In genomic region chr11:124760806-124761205, GRCh38 we compare ENCODE assay signal across 12 cellular contexts. TPM values are rescaled to one million over a fixed set of nuclear protein-coding genes. Genes with fewer than 3 reads are reported as not detected.
DNase-seq lines count a peak whose midpoint lies in the region; ATAC-seq and TF ChIP-seq lines count a peak whose summit lies in the region.
"Had no signal": no experiment of that assay in that cellular context is flagged by ENCODE, and none has a peak within 500 bp of the region (broad histone marks: within the 10 kb centered on the region; RNA-seq: fewer than 3 reads in every experiment).

No MANE protein-coding gene starts in this region.

- H3K4me1 ChIP-seq in right atrium auricular region (peaks cover 0 to 64% of the 10 kb centered on the region in 2 donors), duodenal mucosa (ENCODE audit: control insufficient read depth in 1 of 2, insufficient read depth in 2 of 2, low read length in 2 of 2) (peaks cover 32 to 37% of the 10 kb centered on the region in 2 donors), vagina (peaks cover 50% of the 10 kb centered on the region)

- peaks cover 47% of the 10 kb centered on the region for H3K4me1 Mint-ChIP-seq in nephron

- H3K36me3 ChIP-seq in right atrium auricular region (no peaks in the 10 kb centered on the region), duodenal mucosa (ENCODE audit: control insufficient read depth in 1 of 2, insufficient read depth in 2 of 2, low read length in 2 of 2) (no peaks in the 10 kb centered on the region), vagina (peaks cover 0 to 7% of the 10 kb centered on the region in 2 donors)

- peak overlapping the region; percentile 52 to 77 (median 75) for H3K4me3 Mint-ChIP-seq in nephron

- no peak for TF ChIP-seq POLR2A in vagina (IDR thresholded peaks at IDR 0.05)

- H3K27me3 Mint-ChIP-seq in nephron (ENCODE audit: low read depth) = peaks cover 84% of the 10 kb centered on the region

- intact Hi-C loops in Right ventricle myocardium superior (cut with DNase I) (loop anchor here (5.0 to 10.0 kb wide), 2 partner anchors 74 to 89 kb away; partner anchors contain the start of genes SIAE and SPA17), vagina (cut with DNase I) (loop anchor here (2.0 kb wide), 1 partner anchor 86 kb away; no protein-coding TSS in a partner anchor)

- H3K9me3 Mint-ChIP-seq in nephron = no peaks in the 10 kb centered on the region

- peaks cover 5% of the 10 kb centered on the region for H3K36me3 Mint-ChIP-seq in nephron (ENCODE audit: low read depth)

- H3K27me3 ChIP-seq in right atrium auricular region (peaks cover 9 to 10% of the 10 kb centered on the region in 2 donors), duodenal mucosa (ENCODE audit: control insufficient read depth in 1 of 2, insufficient read depth in 2 of 2, low read length in 2 of 2) (peaks cover 14 to 47% of the 10 kb centered on the region in 2 donors), vagina (peaks cover 6% of the 10 kb centered on the region)

- no peak for TF ChIP-seq CTCF in right atrium auricular region (IDR thresholded peaks at IDR 0.05)
- no peak for TF ChIP-seq CTCF in nephron (IDR thresholded peaks at IDR 0.05; ENCODE audit: unreplicated experiment in 3 of 3)
- no peak for TF ChIP-seq CTCF in vagina (IDR thresholded peaks at IDR 0.05)

- DNase-seq in right atrium auricular region (ENCODE audit: low spot score) = no peak
- DNase-seq in Right ventricle myocardium superior = no peak
- no peak for DNase-seq in vagina (ENCODE audit: extremely low spot score in 2 of 2)
- DNase-seq in central memory CD4-positive, alpha-beta T cell = no peak
- DNase-seq in cerebellum (ENCODE audit: low spot score) = no peak
- no peak for DNase-seq in pons (ENCODE audit: low spot score)
- DNase-seq: MV-4-11, NCI-H748 treated with DMSO at 0.1 percent for 48 hours had no signal

- H3K4me3 ChIP-seq in right atrium auricular region (peak overlapping the region; percentile 55 to 65), duodenal mucosa (ENCODE audit: low read depth in 1 of 2, low read length in 2 of 2) (peak overlapping the region; percentile 77 to 89), vagina (peak overlapping the region; percentile 50 to 53)
- H3K4me3 ChIP-seq: mucosa of descending colon had no signal

- ATAC-seq in Right ventricle myocardium superior (ENCODE audit: poor library complexity) = no peak
- ATAC-seq: mucosa of descending colon had no signal

- H3K9ac ChIP-seq in duodenal mucosa (ENCODE audit: low read depth in 1 of 2, low read length in 2 of 2) = no peak overlapping the region

- peak overlapping the region; percentile 87 to 88 for H3K27ac ChIP-seq in right atrium auricular region
- no peak overlapping the region for H3K27ac ChIP-seq in duodenal mucosa (ENCODE audit: low read depth, low read length)
- peak overlapping the region; percentile 71 for H3K27ac ChIP-seq in vagina

- no peaks in the 10 kb centered on the region for H3K9me3 ChIP-seq in right atrium auricular region
- no peaks in the 10 kb centered on the region for H3K9me3 ChIP-seq in duodenal mucosa (ENCODE audit: control insufficient read depth in 1 of 2, low read length in 2 of 2)
- no peaks in the 10 kb centered on the region for H3K9me3 ChIP-seq in vagina
- H3K9me3 ChIP-seq: mucosa of descending colon had no signal

- H3K27ac Mint-ChIP-seq in nephron = peak overlapping the region in 1 of 3 experiments; percentile 15

RNA-seq across cellular contexts. Expression of gene ESAM, which starts 1.3 kb away (rescaled TPM):
- total RNA-seq in right atrium auricular region (10 to 100 TPM; 60.6 to 64.6 TPM), Right ventricle myocardium superior (39.0 TPM), vagina (34.9 TPM), cerebellum (6.4 TPM)

RNA-seq across cellular contexts. Expression of gene VSIG2, which starts 8.8 kb away (rescaled TPM):
- total RNA-seq in right atrium auricular region = 1 to 10 TPM; 1.1 to 6.3 TPM
- total RNA-seq in Right ventricle myocardium superior = 1.2 TPM
- 0.74 TPM for total RNA-seq in vagina
- total RNA-seq in cerebellum = 0.27 TPM
- total RNA-seq: T-helper 1 cell treated with Interleukin-12 subunit alpha and Interleukin-12 subunit beta and Interleukin-4 antibody, amounts not matched to agents 30 ng/mL and 1 ng/mL, for 36 hours had no signal

RNA-seq across cellular contexts. Expression of gene NRGN, which starts 21.1 kb away (rescaled TPM):
- 1 to 10 TPM; 2.2 to 2.8 TPM for total RNA-seq in right atrium auricular region
- total RNA-seq in Right ventricle myocardium superior = 3.6 TPM
- 0.98 TPM for total RNA-seq in vagina
- total RNA-seq in cerebellum = 1.00 TPM

RNA-seq across cellular contexts. Expression of gene MSANTD2, which starts 39.4 kb away (rescaled TPM):
- total RNA-seq in right atrium auricular region (1 to 10 TPM; 2.9 to 6.5 TPM), Right ventricle myocardium superior (4.0 TPM), vagina (9.8 TPM), cerebellum (26.4 TPM)
